Comparison of ENCODE assay signal across 7 cellular contexts in the genomic region with DNA sequence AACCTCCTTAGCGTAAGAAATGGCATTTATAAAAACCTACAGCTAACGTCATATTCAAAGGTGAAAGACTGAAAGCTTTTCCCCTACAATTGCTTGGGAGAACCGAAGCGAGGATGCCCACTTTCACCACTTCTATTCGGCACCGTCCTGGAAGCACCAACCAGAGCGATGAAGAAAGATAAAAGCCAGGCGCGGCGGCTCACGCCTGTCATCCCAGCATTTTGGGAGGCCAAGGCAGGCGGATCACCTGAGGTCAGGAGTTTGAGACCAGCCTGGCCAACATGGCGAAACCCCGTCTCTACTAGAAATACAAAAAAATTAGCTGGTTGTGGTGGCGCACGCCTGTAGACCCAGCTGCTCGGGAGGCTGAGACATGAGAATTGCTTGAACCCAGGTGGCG. TPM values are rescaled to one million over a fixed set of nuclear protein-coding genes. Genes with fewer than 3 reads are reported as not detected.
DNase-seq lines count a peak whose midpoint lies in the region; ATAC-seq and TF ChIP-seq lines count a peak whose summit lies in the region.
"Not testable (repeated sequence)": the region's sequence is repeated elsewhere in the genome, so short reads cannot be mapped to it uniquely, and the experiment has no call there.

No MANE protein-coding gene starts in this region.

- H3K36me3 Mint-ChIP-seq in CD4-positive, CD25-positive, alpha-beta regulatory T cell: peaks cover 37% of the 10 kb centered on the region
- H3K36me3 Mint-ChIP-seq in activated T-cell treated with anti-CD3 and anti-CD28 coated beads, Interleukin-2, amount 50 U/mL, for 24 hours (ENCODE audit: low read depth): peaks cover 82% of the 10 kb centered on the region
- H3K36me3 Mint-ChIP-seq in osteocyte (ENCODE audit: unreplicated experiment): peaks cover 36% of the 10 kb centered on the region

- not testable (repeated sequence) for TF ChIP-seq CTCF in Loucy (conservative IDR thresholded peaks at IDR 0.05; ENCODE audit: low read length); right atrium auricular region (IDR thresholded peaks at IDR 0.05); osteocyte (IDR thresholded peaks at IDR 0.05); sigmoid colon (IDR thresholded peaks at IDR 0.05)

- H3K4me1 Mint-ChIP-seq in CD4-positive, CD25-positive, alpha-beta regulatory T cell: peaks cover 24 to 61% (median 37%) of the 10 kb centered on the region in 4 donors
- H3K4me1 Mint-ChIP-seq in activated T-cell treated with anti-CD3 and anti-CD28 coated beads, Interleukin-2, amount 50 U/mL, for 24 hours (ENCODE audit: low read depth): peaks cover 46% of the 10 kb centered on the region
- not testable (repeated sequence) for H3K4me1 Mint-ChIP-seq in osteocyte (ENCODE audit: unreplicated experiment)

- not testable (repeated sequence) for ATAC-seq in CD4-positive, CD25-positive, alpha-beta regulatory T cell (ENCODE audit: low read depth in 2 of 2)

- peak overlapping the region; percentile 76 for H3K4me2 ChIP-seq in Loucy (ENCODE audit: low read depth, low read length, poor library complexity, severe bottlenecking)

- not testable (repeated sequence) for H3K9ac ChIP-seq in Loucy (ENCODE audit: low read depth, low read length, poor library complexity, severe bottlenecking)

- peaks cover 14 to 15% of the 10 kb centered on the region in 2 experiments for H3K9me3 ChIP-seq in CD4-positive, CD25-positive, alpha-beta regulatory T cell (ENCODE audit: control insufficient read depth in 2 of 2, low read length in 2 of 2)
- H3K9me3 ChIP-seq in Loucy (ENCODE audit: insufficient read depth, low read depth, low read length): peaks cover 47% of the 10 kb centered on the region
- H3K9me3 ChIP-seq in right atrium auricular region: peaks cover 0 to 29% of the 10 kb centered on the region in 2 donors
- not testable (repeated sequence) for H3K9me3 ChIP-seq in sigmoid colon

- peaks cover 33% of the 10 kb centered on the region for H3K4me1 ChIP-seq in CD4-positive, CD25-positive, alpha-beta regulatory T cell (ENCODE audit: control insufficient read depth, insufficient read depth, low read length, poor library complexity, severe bottlenecking)
- H3K4me1 ChIP-seq in Loucy (ENCODE audit: insufficient read depth, low read length, poor library complexity, severe bottlenecking): peaks cover 26% of the 10 kb centered on the region
- H3K4me1 ChIP-seq in right atrium auricular region, sigmoid colon: not testable (repeated sequence)

- not testable (repeated sequence) for H3K27me3 Mint-ChIP-seq in CD4-positive, CD25-positive, alpha-beta regulatory T cell; activated T-cell treated with anti-CD3 and anti-CD28 coated beads, Interleukin-2, amount 50 U/mL, for 24 hours; osteocyte (ENCODE audit: unreplicated experiment)

- WGBS in sigmoid colon, 2 donors: 98% methylated on average over 18 of the region's 18 CpGs

- H4K20me1 ChIP-seq in Loucy (ENCODE audit: insufficient read depth, low read length, poor library complexity, severe bottlenecking): not testable (repeated sequence)

- not testable (repeated sequence) for H3K27me3 ChIP-seq in CD4-positive, CD25-positive, alpha-beta regulatory T cell (ENCODE audit: control insufficient read depth, insufficient read depth, low read length); Loucy (ENCODE audit: insufficient read depth, low read length, poor library complexity, severe bottlenecking); right atrium auricular region; sigmoid colon

- peaks cover 0 to 18% (median 6%) of the 10 kb centered on the region in 7 donors for H3K9me3 Mint-ChIP-seq in CD4-positive, CD25-positive, alpha-beta regulatory T cell
- peaks cover 24% of the 10 kb centered on the region for H3K9me3 Mint-ChIP-seq in activated T-cell treated with anti-CD3 and anti-CD28 coated beads, Interleukin-2, amount 50 U/mL, for 24 hours
- peaks cover 27% of the 10 kb centered on the region for H3K9me3 Mint-ChIP-seq in osteocyte (ENCODE audit: unreplicated experiment)

- H3K27ac Mint-ChIP-seq in CD4-positive, CD25-positive, alpha-beta regulatory T cell: peak overlapping the region in 2 of 3 donors; percentile 43 to 76
- not testable (repeated sequence) for H3K27ac Mint-ChIP-seq in activated T-cell treated with anti-CD3 and anti-CD28 coated beads, Interleukin-2, amount 50 U/mL, for 24 hours; osteocyte (ENCODE audit: unreplicated experiment)

- TF ChIP-seq EP300 in sigmoid colon (IDR thresholded peaks at IDR 0.05): not testable (repeated sequence)

- not testable (repeated sequence) for H3F3A ChIP-seq in Loucy (ENCODE audit: low read depth)

- not testable (repeated sequence) for H2AFZ ChIP-seq in Loucy (ENCODE audit: low read length)

- TF ChIP-seq POLR2A in sigmoid colon (IDR thresholded peaks at IDR 0.05): not testable (repeated sequence)

- intact Hi-C loops in sigmoid colon (cut with DNase I): not testable (repeated sequence)

- H3K27ac ChIP-seq in CD4-positive, CD25-positive, alpha-beta regulatory T cell (ENCODE audit: insufficient read depth, low read length, poor library complexity, severe bottlenecking); right atrium auricular region; sigmoid colon: not testable (repeated sequence)

- H3K36me3 ChIP-seq in CD4-positive, CD25-positive, alpha-beta regulatory T cell (ENCODE audit: control insufficient read depth, insufficient read depth, low read length): peaks cover 20% of the 10 kb centered on the region
- H3K36me3 ChIP-seq in Loucy (ENCODE audit: insufficient read depth, low read length); sigmoid colon: not testable (repeated sequence)
- H3K36me3 ChIP-seq in right atrium auricular region: peaks cover 11% of the 10 kb centered on the region

- DNase-seq in CD4-positive, CD25-positive, alpha-beta regulatory T cell: not testable (repeated sequence)
- peak; percentile 8 for DNase-seq in activated T-cell treated with anti-CD3 and anti-CD28 coated beads, Interleukin-2, amount 50 U/mL, for 24 hours
- peak; percentile 48 for DNase-seq in activated effector memory CD4-positive, alpha-beta T cell treated with anti-CD3 and anti-CD28 coated beads, Interleukin-2, amount 50 U/mL, for 16 hours
- DNase-seq in right atrium auricular region (ENCODE audit: low spot score): peak; percentile 30
- peak; percentile 53 for DNase-seq in osteocyte (ENCODE audit: extremely low spot score, unreplicated experiment)
- DNase-seq in sigmoid colon: peak; percentile 35

- H3K9me2 ChIP-seq in Loucy (replicated peaks; ENCODE audit: low read depth, low read length): not testable (repeated sequence)

- peaks cover 85% of the 10 kb centered on the region for H3K79me2 ChIP-seq in Loucy (ENCODE audit: insufficient read depth, low read length)

- H3K4me3 Mint-ChIP-seq in CD4-positive, CD25-positive, alpha-beta regulatory T cell: peak overlapping the region in 2 of 4 donors; percentile 16 to 65
- H3K4me3 Mint-ChIP-seq in activated T-cell treated with anti-CD3 and anti-CD28 coated beads, Interleukin-2, amount 50 U/mL, for 24 hours; osteocyte (ENCODE audit: unreplicated experiment): not testable (repeated sequence)

- H3K4me3 ChIP-seq in CD4-positive, CD25-positive, alpha-beta regulatory T cell (ENCODE audit: low read depth, low read length): peak overlapping the region; percentile 66
- peak overlapping the region; percentile 23 for H3K4me3 ChIP-seq in Loucy (ENCODE audit: low read length, poor library complexity, severe bottlenecking)
- not testable (repeated sequence) for H3K4me3 ChIP-seq in right atrium auricular region, sigmoid colon

RNA-seq across cellular contexts. Expression of a gene that starts 34.9 kb away (rescaled TPM):
- total RNA-seq in CD4-positive, CD25-positive, alpha-beta regulatory T cell: 22.7 TPM
- 1 to 10 TPM in 1 of 4 donors, under 1 TPM in 3; 0.47 to 3.1 (median 0.74) TPM for polyA plus RNA-seq in CD4-positive, CD25-positive, alpha-beta regulatory T cell
- total RNA-seq in right atrium auricular region: 100 to 1,000 TPM in 1 of 2 donors, 10 to 100 TPM in 1; 62.9 to 104 TPM
- 214 and 217 TPM in 2 replicates for total RNA-seq in osteocyte
- 10 to 100 TPM; 26.8 to 53.6 (median 29.8) TPM for total RNA-seq in sigmoid colon
- polyA plus RNA-seq in sigmoid colon: 100 to 1,000 TPM in 1 of 3 donors, 10 to 100 TPM in 2; 93.1 to 116 (median 99.6) TPM
